Comparison of ENCODE assay signal across 15 cellular contexts in genomic region chr11:112941096-112941495, GRCh38. TPM values are rescaled to one million over a fixed set of nuclear protein-coding genes. Genes with fewer than 3 reads are reported as not detected.
DNase-seq lines count a peak whose midpoint lies in the region; ATAC-seq and TF ChIP-seq lines count a peak whose summit lies in the region.
"Had no signal": no experiment of that assay in that cellular context is flagged by ENCODE, and none has a peak within 500 bp of the region (broad histone marks: within the 10 kb centered on the region; RNA-seq: fewer than 3 reads in every experiment).

No MANE protein-coding gene starts in this region.

- TF ChIP-seq CTCF in smooth muscle cell (IDR thresholded peaks at IDR 0.05; ENCODE audit: borderline replicate concordance, insufficient read depth, poor library complexity, severe bottlenecking) (no peak), stomach (IDR thresholded peaks at IDR 0.05) (no peak)

- H3K27ac ChIP-seq in smooth muscle cell (ENCODE audit: low read depth) = no peak overlapping the region
- H3K27ac ChIP-seq in stomach = no peak overlapping the region
- H3K27ac ChIP-seq: C4-2B had no signal

- H3F3A ChIP-seq in smooth muscle cell (ENCODE audit: low read depth) = no peaks in the 10 kb centered on the region

- no peaks in the 10 kb centered on the region for H3K9me3 ChIP-seq in smooth muscle cell (replicated peaks; ENCODE audit: low read depth)
- no peaks in the 10 kb centered on the region for H3K9me3 ChIP-seq in stomach
- H3K9me3 ChIP-seq: BE2C had no signal

- DNase-seq in Ammon's horn (ENCODE audit: low spot score) (peak; percentile 10), DMS79 treated with DMSO at 0.1 percent for 48 hours (lab: John Stamatoyannopoulos, UW) (peak; percentile 63), left kidney (ENCODE audit: low read depth, low spot score) (peak; percentile 45), smooth muscle cell (lab: John Stamatoyannopoulos, UW; ENCODE audit: unreplicated experiment) (no peak), NOMO-1 (lab: John Stamatoyannopoulos, UW; ENCODE audit: unreplicated experiment in 2 of 2) (no peak), left ventricle myocardium superior (no peak), stomach (no peak)
- DNase-seq: BE2C; CD4-positive, alpha-beta memory T cell; DND-41; GDM1; H7 had no signal

- no peaks in the 10 kb centered on the region for H3K79me2 ChIP-seq in smooth muscle cell (ENCODE audit: low read depth)

- 48% methylated on average over 2 of the region's 2 CpGs for WGBS in smooth muscle cell (ENCODE audit: low lambda C conversion rate)
- 70 to 80% (median 73%) methylated on average over 2 of the region's 2 CpGs for WGBS in stomach, 5 donors

- H2AFZ ChIP-seq in smooth muscle cell (ENCODE audit: low read depth) = peak overlapping the region; percentile 46
- H2AFZ ChIP-seq: GM23338 had no signal

- H3K36me3 ChIP-seq in smooth muscle cell (ENCODE audit: low read depth) (no peaks in the 10 kb centered on the region), stomach (no peaks in the 10 kb centered on the region)
- H3K36me3 ChIP-seq: BE2C had no signal

- TF ChIP-seq POLR2A in stomach (IDR thresholded peaks at IDR 0.05) = no peak

- no peak overlapping the region for H3K4me3 ChIP-seq in smooth muscle cell
- no peak overlapping the region for H3K4me3 ChIP-seq in stomach
- H3K4me3 ChIP-seq: GM23338 had no signal

- H4K20me1 ChIP-seq in smooth muscle cell (ENCODE audit: low read depth) = no peaks in the 10 kb centered on the region

- ATAC-seq in left ventricle myocardium superior = no peak
- ATAC-seq in HG03025 (IDR thresholded peaks at IDR 0.05; ENCODE audit: low FRiP score, unreplicated experiment) = no peak
- ATAC-seq: GM23338 had no signal

- H3K4me1 ChIP-seq in smooth muscle cell (ENCODE audit: low read depth) (no peaks in the 10 kb centered on the region), stomach (peaks cover 0 to 10% (median 0%) of the 10 kb centered on the region in 4 donors)
- H3K4me1 ChIP-seq: BE2C had no signal

- H3K27me3 ChIP-seq in smooth muscle cell (ENCODE audit: low read depth) = no peaks in the 10 kb centered on the region
- no peaks in the 10 kb centered on the region for H3K27me3 ChIP-seq in stomach
- H3K27me3 ChIP-seq: BE2C had no signal

- intact Hi-C loops in left ventricle myocardium superior (cut with micrococcal nuclease) = no loop called here
- intact Hi-C loops in stomach (cut with DNase I; ENCODE audit: low total_unique reads) = no loop called here

- no peak overlapping the region for H3K4me2 ChIP-seq in smooth muscle cell
- H3K4me2 ChIP-seq: GM23338 had no signal

- TF ChIP-seq EP300 in stomach (IDR thresholded peaks at IDR 0.05) = no peak

- no peak overlapping the region for H3K9ac ChIP-seq in smooth muscle cell (ENCODE audit: low read depth)

RNA-seq across cellular contexts. Expression of gene NCAM1, which starts 20.1 kb away (rescaled TPM):
- total RNA-seq in smooth muscle cell = 11.7 and 12.0 TPM in 2 replicates
- 8.1 and 10.6 TPM in 2 replicates for polyA plus RNA-seq in smooth muscle cell
- 244 TPM for total RNA-seq in left ventricle myocardium superior
- 10 to 100 TPM; 25.9 to 84.8 (median 41.3) TPM for total RNA-seq in stomach
- polyA plus RNA-seq in stomach = 1 to 10 TPM; 5.7 to 7.9 (median 6.4) TPM
- polyA plus RNA-seq: CD4-positive, alpha-beta memory T cell had no signal

Comparison
In these comparisons a context has a peak if more than half of its experiments do, and no peak if none do; other contexts are left out.
1. DNase-seq: peak in Ammon's horn (single experiment), DMS79 treated with DMSO at 0.1 percent for 48 hours (single experiment) and left kidney (single experiment); none in smooth muscle cell (single experiment), NOMO-1 (0 of 2), left ventricle myocardium superior (single experiment) and stomach (single experiment).